Comparison of ENCODE assay signal across 26 cellular contexts in genomic region chr11:2250041-2250440, GRCh38. TPM values are rescaled to one million over a fixed set of nuclear protein-coding genes. Genes with fewer than 3 reads are reported as not detected.
"Had no signal": no experiment of that assay in that cellular context is flagged by ENCODE, and none has a peak within 500 bp of the region (broad histone marks: within the 10 kb centered on the region; RNA-seq: fewer than 3 reads in every experiment).

No MANE protein-coding gene starts in this region.

- DNase-seq: effector memory CD4-positive, alpha-beta T cell; gastrocnemius medialis; immature natural killer cell; left colon; left ventricle myocardium superior; mesenchymal stem cell; midbrain; retina; stimulated activated CD4-positive, alpha-beta T cell treated with anti-CD3 and anti-CD28 coated beads, Interleukin-2, amount 100 ng/mL, for 24 hours; stimulated activated CD4-positive, alpha-beta T cell treated with anti-CD3 and anti-CD28 coated beads, Interleukin-4, amount 100 ng/mL, for 4 hours; stimulated activated naive CD4-positive, alpha-beta T cell; stomach; substantia nigra; trophoblast cell had no signal

- H3K27ac Mint-ChIP-seq: natural killer cell treated with Interleukin-12 subunit alpha and Interleukin-12 subunit beta and Interleukin-15 and Interleukin-18, amount 100 ng/mL, for 72 hours had no signal

- H3K9me3 ChIP-seq: gastrocnemius medialis, psoas muscle, right lobe of liver, stomach had no signal

- H3K27me3 ChIP-seq: right lobe of liver had no signal

- H3K4me1 Mint-ChIP-seq: immature natural killer cell had no signal

- H3K36me3 ChIP-seq: esophagus muscularis mucosa, gastrocnemius medialis, right lobe of liver, stomach had no signal

- H3K36me3 Mint-ChIP-seq: natural killer cell treated with Interleukin-12 subunit alpha and Interleukin-12 subunit beta and Interleukin-15 and Interleukin-18, amount 100 ng/mL, for 72 hours had no signal

- H3K4me3 ChIP-seq: coronary artery, dorsolateral prefrontal cortex, esophagus muscularis mucosa, gastrocnemius medialis, lung, psoas muscle, right lobe of liver, stomach had no signal

- H3K9me3 Mint-ChIP-seq: immature natural killer cell; natural killer cell treated with Interleukin-12 subunit alpha and Interleukin-12 subunit beta and Interleukin-15 and Interleukin-18, amount 100 ng/mL, for 72 hours had no signal

- H3K4me1 ChIP-seq: esophagus muscularis mucosa, gastrocnemius medialis, psoas muscle, right lobe of liver, stomach had no signal

- H3K4me3 Mint-ChIP-seq: immature natural killer cell; natural killer cell treated with Interleukin-12 subunit alpha and Interleukin-12 subunit beta and Interleukin-15 and Interleukin-18, amount 100 ng/mL, for 72 hours had no signal

- H3K27ac ChIP-seq: coronary artery, dorsolateral prefrontal cortex, epithelial cell of prostate, esophagus muscularis mucosa, gastrocnemius medialis, psoas muscle, right lobe of liver, stomach had no signal

- ATAC-seq: gastrocnemius medialis; left colon; left ventricle myocardium superior; natural killer cell treated with Interleukin-12 subunit alpha and Interleukin-12 subunit beta and Interleukin-15 and Interleukin-18, amount 100 ng/mL, for 72 hours; psoas muscle had no signal

RNA-seq across cellular contexts. Expression of gene ASCL2, which starts 20.3 kb away (rescaled TPM):
- total RNA-seq: chondrocyte, fibroblast of villous mesenchyme, gastrocnemius medialis, kidney epithelial cell, psoas muscle, skeletal muscle tissue had no signal

RNA-seq across cellular contexts. Expression of gene C11orf21, which starts 51.7 kb away (rescaled TPM):
- total RNA-seq: chondrocyte, fibroblast of villous mesenchyme, kidney epithelial cell had no signal

RNA-seq across cellular contexts. Expression of gene TSPAN32, which starts 51.8 kb away (rescaled TPM):
- total RNA-seq: chondrocyte, gastrocnemius medialis had no signal
